In genomic region chr6:31834704-31835375, GRCh38 we compare ENCODE assay signal across 1 cellular context.
A peak's percentile ranks its signal among the peaks of the same experiment; 100 is the strongest.
TF ChIP-seq lines count a peak whose summit lies in the region.

No MANE protein-coding gene starts in this region.

TF ChIP-seq in HepG2, 621 proteins besides CTCF, POLR2A, EP300 and RAD21 (continued from another document and continues in another):
- TF ChIP-seq GLMP (CRISPR knock-in tag; IDR thresholded peaks at IDR 0.05; ENCODE audit: borderline replicate concordance) = no peak
- no peak for TF ChIP-seq PRDM10 (CRISPR knock-in tag; IDR thresholded peaks at IDR 0.05; ENCODE audit: low read depth)
- peak; percentile 86 for TF ChIP-seq HMGXB3 (CRISPR knock-in tag; IDR thresholded peaks at IDR 0.05; ENCODE audit: borderline replicate concordance)
- TF ChIP-seq HNRNPUL1 (IDR thresholded peaks at IDR 0.05; ENCODE audit: low read depth, low read length) = no peak
- TF ChIP-seq STAT6 (CRISPR knock-in tag; IDR thresholded peaks at IDR 0.05; ENCODE audit: borderline replicate concordance) = peak; percentile 60
- TF ChIP-seq ESRRA (CRISPR knock-in tag; IDR thresholded peaks at IDR 0.05; ENCODE audit: low read depth) = peak; percentile 72
- TF ChIP-seq ZNF276 (CRISPR knock-in tag; IDR thresholded peaks at IDR 0.05; ENCODE audit: low read depth) = 0 out of 2 replicates have a peak, but pooled peaks have one; percentile 69
- TF ChIP-seq CEBPZ (IDR thresholded peaks at IDR 0.05; ENCODE audit: low read length) = no peak
- peak; percentile 80 for TF ChIP-seq ZMYM4 (CRISPR knock-in tag; IDR thresholded peaks at IDR 0.05)
- TF ChIP-seq ZNF788 (CRISPR knock-in tag; IDR thresholded peaks at IDR 0.05; ENCODE audit: borderline replicate concordance) = peak; percentile 83; the same call in 1 of the 2 replicates
- TF ChIP-seq PAXIP1 (CRISPR knock-in tag; conservative IDR thresholded peaks at IDR 0.05) = peak; percentile 56; the same call in 1 of the 2 replicates
- TF ChIP-seq MYPOP (CRISPR knock-in tag; IDR thresholded peaks at IDR 0.05) = no peak; the same call in none of the 2 replicates
- no peak; the same call in none of the 2 replicates for TF ChIP-seq ZBTB14 (CRISPR knock-in tag; IDR thresholded peaks at IDR 0.05)
- no peak for TF ChIP-seq ZNF468 (CRISPR knock-in tag; IDR thresholded peaks at IDR 0.05)
- peak; percentile 100 for TF ChIP-seq ZNF335 (CRISPR knock-in tag; IDR thresholded peaks at IDR 0.05)
- TF ChIP-seq SIX1 (CRISPR knock-in tag; IDR thresholded peaks at IDR 0.05; ENCODE audit: borderline replicate concordance) = peak; percentile 50; the same call in 1 of the 2 replicates
- peak; percentile 64; the same call in 1 of the 2 replicates for TF ChIP-seq ZNF557 (CRISPR knock-in tag; IDR thresholded peaks at IDR 0.05)
- TF ChIP-seq RORA (CRISPR knock-in tag; IDR thresholded peaks at IDR 0.05) = no peak
- peak; percentile 76; the same call in 1 of the 2 replicates for TF ChIP-seq CREBL2 (CRISPR knock-in tag; IDR thresholded peaks at IDR 0.05; ENCODE audit: borderline replicate concordance)
- TF ChIP-seq THAP8 (CRISPR knock-in tag; IDR thresholded peaks at IDR 0.05; ENCODE audit: borderline replicate concordance) = peak; percentile 68; the same call in 1 of the 2 replicates
- TF ChIP-seq KDM5B (CRISPR knock-in tag; IDR thresholded peaks at IDR 0.05; ENCODE audit: borderline replicate concordance) = peak; percentile 79; the same call in 1 of the 2 replicates
- peak; percentile 63; the same call in 1 of the 2 replicates for TF ChIP-seq SMAD1 (CRISPR knock-in tag; IDR thresholded peaks at IDR 0.05; ENCODE audit: borderline replicate concordance, low read depth)
- TF ChIP-seq ZZZ3 (CRISPR knock-in tag; IDR thresholded peaks at IDR 0.05; ENCODE audit: borderline replicate concordance) = peak; percentile 96; the same call in 1 of the 2 replicates
- TF ChIP-seq ZNF703 (CRISPR knock-in tag; IDR thresholded peaks at IDR 0.05; ENCODE audit: borderline replicate concordance) = 0 out of 2 replicates have a peak, but pooled peaks have one; percentile 66
- peak; percentile 51 for TF ChIP-seq ZNF430 (CRISPR knock-in tag; IDR thresholded peaks at IDR 0.05)
